8 cellular contexts compared by ENCODE assay signal in the genomic region with DNA sequence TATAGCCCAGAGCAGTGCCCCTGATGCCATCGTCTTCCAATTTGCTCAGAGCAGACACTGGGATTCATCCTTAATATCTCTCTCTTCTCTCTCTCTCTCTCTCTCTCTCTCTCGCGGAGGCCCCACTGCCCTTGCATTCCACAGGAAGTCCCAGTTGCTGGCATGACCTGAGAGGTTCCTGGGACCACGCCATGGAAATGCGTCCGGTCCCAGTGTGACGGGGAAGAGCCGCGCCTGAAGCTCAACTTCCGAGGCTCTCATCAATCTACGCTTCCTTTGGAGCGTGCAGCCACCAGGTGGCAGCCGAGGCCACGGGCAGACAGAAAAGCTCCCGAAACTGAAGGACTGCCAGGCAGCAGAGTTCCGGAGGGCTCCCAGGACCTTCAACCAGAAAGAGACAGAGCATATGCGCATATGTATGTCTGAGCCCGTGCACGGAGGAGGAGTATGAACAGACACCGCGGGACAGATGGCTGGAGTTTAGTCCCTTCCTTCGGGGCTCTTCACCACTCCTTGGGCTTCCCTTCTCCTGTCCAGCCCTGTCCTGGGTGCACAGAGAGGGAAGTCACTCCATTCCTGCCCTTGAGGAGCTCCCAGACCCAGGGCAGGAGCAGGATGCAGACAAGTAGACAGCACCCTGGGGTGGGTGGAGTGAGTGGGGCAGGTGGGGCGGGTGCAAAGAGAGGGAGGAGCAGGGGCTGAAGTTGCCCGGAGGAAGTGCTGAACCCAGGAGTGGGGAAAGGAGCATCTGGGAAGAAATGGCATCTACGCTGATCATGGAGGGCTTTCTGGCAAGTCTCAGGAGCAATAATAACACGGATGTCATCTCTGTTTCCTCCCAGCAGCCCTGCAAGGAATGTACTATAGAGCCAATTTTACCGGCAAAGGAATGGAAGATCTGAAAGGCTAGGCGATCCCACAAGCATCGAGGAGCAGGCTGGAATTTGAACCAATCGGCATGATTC. TPM values are rescaled to one million over a fixed set of nuclear protein-coding genes. Genes with fewer than 3 reads are reported as not detected.
DNase-seq lines count a peak whose midpoint lies in the region; ATAC-seq and TF ChIP-seq lines count a peak whose summit lies in the region.

No MANE protein-coding gene starts in this region.

- no TSS peak for BruUV-seq in HCT116 (replicated peaks; lab: Mats Ljungman, UMichigan)

- no peak overlapping the region for H3K23ac ChIP-seq in neuronal stem cell (ENCODE audit: low read depth, low read length, poor library complexity)

- no peak overlapping the region for H3K4ac ChIP-seq in neuronal stem cell (ENCODE audit: low read length)

- H3K36me3 ChIP-seq in HCT116 (ENCODE audit: control insufficient read depth in 1 of 2, insufficient read depth in 2 of 2, low read length in 2 of 2) (no peaks in the 10 kb centered on the region), MG63 (no peaks in the 10 kb centered on the region), neuronal stem cell (replicated peaks in 1 of 2; ENCODE audit: control insufficient read depth in 2 of 2, insufficient read depth in 2 of 2, low read length in 2 of 2) (no peaks in the 10 kb centered on the region)

- peak overlapping the region; percentile 98 for H3K4me2 ChIP-seq in HCT116 (ENCODE audit: low read length)
- peak overlapping the region; percentile 61 for H3K4me2 ChIP-seq in neuronal stem cell (ENCODE audit: insufficient read depth, low read length, poor library complexity, severe bottlenecking)

- peak; percentile 96 for DNase-seq in GM03348 (ENCODE audit: low spot score)
- peak; percentile 89 for DNase-seq in HCT116 (ENCODE audit: low read depth, low spot score)
- peak; percentile 92 for DNase-seq in MG63
- peak; percentile 62 for DNase-seq in SHP77 treated with DMSO at 0.1 percent for 48 hours (lab: John Stamatoyannopoulos, UW)
- peak; percentile 57 for DNase-seq in activated gamma-delta T cell treated with Interleukin-2 at 50 U/mL for 16 hours
- DNase-seq in foreskin melanocyte = peak; percentile 87
- peak; percentile 83 for DNase-seq in neuronal stem cell (ENCODE audit: low spot score)
- DNase-seq in substantia nigra (lab: John Stamatoyannopoulos, UW) = peak in 44 of 49 donors; percentile 20 to 82 (median 64)

- no peak overlapping the region for H4K8ac ChIP-seq in neuronal stem cell (ENCODE audit: low read depth, low read length)

- H3K79me2 ChIP-seq in HCT116 (ENCODE audit: insufficient read depth, low read length) = no peaks in the 10 kb centered on the region

- no CpG with 5 or more reads among the region's 30 CpGs for WGBS in neuronal stem cell (ENCODE audit: extremely low coverage in 2 of 2, insufficient read length in 2 of 2, insufficient replicate concordance in 1 of 2), 2 donors

- H3K4me1 ChIP-seq in HCT116 (ENCODE audit: control insufficient read depth in 1 of 2, insufficient read depth in 2 of 2, low read length in 2 of 2) (peaks cover 4 to 26% of the 10 kb centered on the region in 2 experiments), neuronal stem cell (ENCODE audit: control insufficient read depth in 2 of 2, insufficient read depth in 1 of 2, low read depth in 1 of 2, low read length in 2 of 2) (peaks cover 1 to 6% of the 10 kb centered on the region in 2 donors)

- CTCF ChIA-PET in HCT116 (lab: Charles Lee) = interaction anchor here (0.6 to 2.6 kb wide), 24 partner anchors 9 to 575 kb away, joined by 3 to 31 read pairs (median 4); partner anchors contain the start of genes FOXD2, MKNK1 and PDZK1IP1

- RAD21 ChIA-PET in HCT116 (lab: Charles Lee; ENCODE audit: low non-redundant PET in 1 of 2, low total read pairs in 2 of 2, uncharacterized antibody in 2 of 2, unreplicated experiment in 2 of 2) = interaction anchor here (0.6 to 1.3 kb wide), 5 partner anchors 59 to 531 kb away, joined by 3 to 6 read pairs (median 3); partner anchors contain the start of gene FOXD2 (in 1 of the 2)

- H3K18ac ChIP-seq in neuronal stem cell (ENCODE audit: low read length) = peak overlapping the region; percentile 20

- POLR2A ChIA-PET in HCT116 (lab: Charles Lee) = interaction anchor here (0.6 to 1.7 kb wide), 8 partner anchors 12 to 460 kb away, joined by 3 to 4 read pairs (median 4); partner anchors contain the start of genes FOXD2 and STIL

- peak overlapping the region; percentile 62 for H3K9ac ChIP-seq in HCT116 (ENCODE audit: low read length)
- H3K9ac ChIP-seq in neuronal stem cell (ENCODE audit: low read depth, low read length, poor library complexity) = no peak overlapping the region

- no peak overlapping the region for H4K91ac ChIP-seq in neuronal stem cell (ENCODE audit: low read depth, low read length, poor library complexity)

- H3K9me3 ChIP-seq in HCT116 (ENCODE audit: control insufficient read depth in 1 of 2, insufficient read depth in 1 of 2, low read depth in 1 of 2, low read length in 2 of 2) (no peaks in the 10 kb centered on the region), MG63 (no peaks in the 10 kb centered on the region), neuronal stem cell (replicated peaks in 1 of 2; ENCODE audit: control insufficient read depth in 2 of 2, insufficient read depth in 1 of 2, low read depth in 1 of 2, low read length in 2 of 2) (no peaks in the 10 kb centered on the region)

- H2BK15ac ChIP-seq in neuronal stem cell (ENCODE audit: low read length) = no peak overlapping the region

- H3K79me1 ChIP-seq in neuronal stem cell (ENCODE audit: low read depth, low read length) = no peaks in the 10 kb centered on the region

- no peak overlapping the region for H3K14ac ChIP-seq in neuronal stem cell (ENCODE audit: low read length)

- H2AK5ac ChIP-seq in neuronal stem cell (ENCODE audit: low read depth, low read length) = no peak overlapping the region

- H3K4me3 ChIP-seq in HCT116 (replicated peaks in 1 of 2; ENCODE audit: low read depth in 1 of 2, low read length in 2 of 2) (peak overlapping the region; percentile 49 to 65), MG63 (peak overlapping the region; percentile 33), neuronal stem cell (ENCODE audit: low read length in 2 of 2) (peak overlapping the region; percentile 3 to 28)

- H3K27me3 ChIP-seq in HCT116 (ENCODE audit: insufficient read depth, low read length) (no peaks in the 10 kb centered on the region), MG63 (no peaks in the 10 kb centered on the region; the same call in 1 of the 2 replicates), neuronal stem cell (ENCODE audit: control insufficient read depth in 3 of 3, insufficient read depth in 3 of 3, low read depth in 1 of 3, low read length in 3 of 3) (peaks cover 0 to 21% (median 4%) of the 10 kb centered on the region in 3 experiments)

- no peak overlapping the region for H2BK5ac ChIP-seq in neuronal stem cell (ENCODE audit: low read length)

- TF ChIP-seq CTCF in HCT116 (IDR thresholded peaks at IDR 0.05 in 2 of 3, conservative IDR thresholded peaks at IDR 0.05 in 1 of 3; ENCODE audit: borderline replicate concordance in 1 of 3, insufficient read depth in 1 of 3, low read depth in 2 of 3, low read length in 2 of 3) = peak; percentile 89 to 95 (median 89)

- peak; percentile 95 for TF ChIP-seq RAD21 in HCT116 (IDR thresholded peaks at IDR 0.05; ENCODE audit: low read depth)

- no peak for TF ChIP-seq POLR2A in HCT116 (IDR thresholded peaks at IDR 0.05; ENCODE audit: borderline replicate concordance, extremely low read depth, insufficient read depth, insufficient read length)

- H4K20me1 ChIP-seq in HCT116 (ENCODE audit: insufficient read depth) = no peaks in the 10 kb centered on the region

- no peaks in the 10 kb centered on the region for H3K9me2 ChIP-seq in HCT116 (ENCODE audit: insufficient read depth)

- no peak overlapping the region for H2AFZ ChIP-seq in HCT116 (ENCODE audit: low read depth, low read length, poor library complexity, severe bottlenecking)
- peak overlapping the region; percentile 94 for H2AFZ ChIP-seq in neuronal stem cell (ENCODE audit: low read length)

- H3K27ac ChIP-seq in HCT116 (ENCODE audit: low read depth, low read length) (peak overlapping the region; percentile 41), neuronal stem cell (replicated peaks; ENCODE audit: low read length) (no peak overlapping the region), substantia nigra (ENCODE audit: low read depth, low read length, poor library complexity, severe bottlenecking) (peak overlapping the region; percentile 11)

- no peak overlapping the region for H2BK120ac ChIP-seq in neuronal stem cell (ENCODE audit: low read depth, low read length)

- intact Hi-C loops in HCT116 (cut with micrococcal nuclease) = loop anchor here (1.0 to 10.0 kb wide), 5 partner anchors 83 to 548 kb away; no protein-coding TSS in a partner anchor

- ATAC-seq in HCT116 = peak; percentile 81

- H2BK12ac ChIP-seq in neuronal stem cell (ENCODE audit: low read length) = no peak overlapping the region

TF ChIP-seq in HCT116, 20 proteins besides CTCF, POLR2A, EP300 and RAD21:
- TF ChIP-seq TCF7L2 (IDR thresholded peaks at IDR 0.05; ENCODE audit: borderline replicate concordance, extremely low read depth, insufficient read depth, insufficient read length) (peak; percentile 41), MAX (IDR thresholded peaks at IDR 0.05) (no peak; the same call in 1 of the 2 replicates), SRF (IDR thresholded peaks at IDR 0.05; ENCODE audit: low read depth) (peak; percentile 94), YY1 (IDR thresholded peaks at IDR 0.05; ENCODE audit: extremely low read depth, insufficient replicate concordance, low read depth, low read length) (peak; percentile 67)

RNA-seq across cellular contexts. Expression of gene PDZK1IP1, which starts 10.5 kb away (rescaled TPM):
- not detected for total RNA-seq in HCT116 (2021; ENCODE audit: unreplicated experiment)
- not detected in 2 replicates for polyA plus RNA-seq in HCT116 (2012)
- not detected in 2 replicates for total RNA-seq in MG63 (2014; rRNA removed; shearing (Covaris generic); ENCODE audit: low replicate concordance)
- polyA plus RNA-seq in neuronal stem cell (2013, experiment 1 of 2) = not detected
- not detected for polyA plus RNA-seq in neuronal stem cell (2013, experiment 2 of 2)

RNA-seq across cellular contexts. Expression of gene CYP4A22, which starts 42.1 kb away (rescaled TPM):
- total RNA-seq in HCT116 (2021; ENCODE audit: unreplicated experiment) = not detected
- polyA plus RNA-seq in HCT116 (2012) = not detected in 2 replicates
- not detected in 2 replicates for total RNA-seq in MG63 (2014; rRNA removed; shearing (Covaris generic); ENCODE audit: low replicate concordance)
- polyA plus RNA-seq in neuronal stem cell (2013, experiment 1 of 2) = not detected
- not detected for polyA plus RNA-seq in neuronal stem cell (2013, experiment 2 of 2)

RNA-seq across cellular contexts. Expression of gene TAL1, which starts 52.7 kb away (rescaled TPM):
- 0.05 TPM for total RNA-seq in HCT116 (2021; ENCODE audit: unreplicated experiment)
- polyA plus RNA-seq in HCT116 (2012) = not detected in 2 replicates
- total RNA-seq in MG63 (2014; rRNA removed; shearing (Covaris generic); ENCODE audit: low replicate concordance) = not detected in 2 replicates
- 0.03 TPM for polyA plus RNA-seq in neuronal stem cell (2013, experiment 1 of 2)
- polyA plus RNA-seq in neuronal stem cell (2013, experiment 2 of 2) = 0.01 TPM
